In genomic region chr2:127387655-127388422, GRCh38 we compare ENCODE assay signal across 8 cellular contexts. TPM values are rescaled to one million over a fixed set of nuclear protein-coding genes. Genes with fewer than 3 reads are reported as not detected.
A peak's percentile ranks its signal among the peaks of the same experiment; 100 is the strongest.
DNase-seq lines count a peak whose midpoint lies in the region; ATAC-seq lines count a peak whose summit lies in the region.

Gene MAP3K2, minus strand, starts transcription at chr2:127387975. Its CDS starts 44,846 bp downstream, at chr2:127343129.

- peak within 1 kb of the TSS; percentile 93 for H2BK15ac ChIP-seq in mesenchymal stem cell (ENCODE audit: low read depth, poor library complexity, severe bottlenecking)

- peak within 1 kb of the TSS; percentile 51 for H2AK5ac ChIP-seq in mesenchymal stem cell (ENCODE audit: low read length, severe bottlenecking)

- H3K4me1 ChIP-seq in mesenchymal stem cell (ENCODE audit: control insufficient read depth, insufficient read depth, low read depth, low read length): peaks cover 4% of the 10 kb centered on the region

- H3K27me3 ChIP-seq in mesenchymal stem cell (ENCODE audit: control insufficient read depth in 1 of 2, insufficient read depth in 1 of 2, low read length in 2 of 2): no peaks in the 10 kb centered on the region

- no peaks in the 10 kb centered on the region for H3K9me3 ChIP-seq in mesenchymal stem cell (ENCODE audit: control insufficient read depth, low read length)

- peak within 1 kb of the TSS; percentile 94 to 100 for H3K14ac ChIP-seq in mesenchymal stem cell (ENCODE audit: low read length in 2 of 2)

- peak within 1 kb of the TSS in 1 of 2 experiments; percentile 77 for H2BK12ac ChIP-seq in mesenchymal stem cell (ENCODE audit: low read length in 2 of 2)

- H2AFZ ChIP-seq in mesenchymal stem cell (ENCODE audit: low read depth, low read length): peak within 1 kb of the TSS; percentile 71

- H3K4me3 Mint-ChIP-seq in effector memory CD8-positive, alpha-beta T cell: peak within 1 kb of the TSS; percentile 84 to 91

- H4K8ac ChIP-seq in mesenchymal stem cell (ENCODE audit: low read length): peak within 1 kb of the TSS; percentile 96

- peak within 1 kb of the TSS; percentile 98 to 99 for H3K18ac ChIP-seq in mesenchymal stem cell (ENCODE audit: low read depth in 1 of 2, low read length in 2 of 2)

- peak within 1 kb of the TSS; percentile 97 for H2BK5ac ChIP-seq in mesenchymal stem cell (ENCODE audit: low read depth, low read length, poor library complexity, severe bottlenecking)

- peaks cover 40% of the 10 kb centered on the region for H3K36me3 Mint-ChIP-seq in effector memory CD8-positive, alpha-beta T cell (ENCODE audit: insufficient read depth)

- H3K36me3 ChIP-seq in mesenchymal stem cell (ENCODE audit: control insufficient read depth in 1 of 2, insufficient read depth in 2 of 2, low read depth in 1 of 2, low read length in 2 of 2): no peaks in the 10 kb centered on the region

- H3K23ac ChIP-seq in mesenchymal stem cell (ENCODE audit: low read length in 2 of 2): peak within 1 kb of the TSS in 1 of 2 experiments; percentile 99

- H3K4me2 ChIP-seq in mesenchymal stem cell (ENCODE audit: low read length, poor library complexity, severe bottlenecking): peak within 1 kb of the TSS; percentile 92

- DNase-seq in CMK (ENCODE audit: low read depth) (peak; percentile 56), HS-27A (ENCODE audit: low read depth) (peak; percentile 80), NOMO-1 (lab: John Stamatoyannopoulos, UW; ENCODE audit: unreplicated experiment in 2 of 2) (peak; percentile 74 to 91), mesenchymal stem cell (peak; percentile 91)
- DNase-seq in activated CD8-positive, alpha-beta memory T cell treated with anti-CD3 and anti-CD28 coated beads for 48 hours (ENCODE audit: low read depth in 2 of 3, low spot score in 2 of 3): peak; percentile 92 to 96 (median 92)
- peak; percentile 89 to 95 (median 91) for DNase-seq in effector memory CD8-positive, alpha-beta T cell
- DNase-seq in stimulated activated CD8-positive, alpha-beta memory T cell treated with anti-CD3 and anti-CD28 coated beads, Interleukin-12 subunit alpha, Interleukin-12 subunit beta, amount 100 ng/mL, for 24 hours (ENCODE audit: extremely low read depth): peak; percentile 91

- H3K27me3 Mint-ChIP-seq in effector memory CD8-positive, alpha-beta T cell: no peaks in the 10 kb centered on the region

- H3K4ac ChIP-seq in mesenchymal stem cell (ENCODE audit: low read depth in 1 of 2, low read length in 2 of 2): peak within 1 kb of the TSS; percentile 96 to 99

- H3K9ac ChIP-seq in mesenchymal stem cell (ENCODE audit: low read length): peak within 1 kb of the TSS; percentile 97

- peak within 1 kb of the TSS; percentile 92 to 99 for H3K4me3 ChIP-seq in mesenchymal stem cell (ENCODE audit: insufficient read depth in 1 of 2, low read depth in 1 of 2, low read length in 2 of 2)

- peak within 1 kb of the TSS; percentile 86 for H3K27ac ChIP-seq in mesenchymal stem cell (ENCODE audit: low read length, poor library complexity, severe bottlenecking)

- H3K27ac Mint-ChIP-seq in effector memory CD8-positive, alpha-beta T cell: peak within 1 kb of the TSS; percentile 99

- peaks cover 35 to 54% of the 10 kb centered on the region in 2 donors for H3K4me1 Mint-ChIP-seq in effector memory CD8-positive, alpha-beta T cell (ENCODE audit: low read depth in 2 of 2)

- ATAC-seq in GM19468 (IDR thresholded peaks at IDR 0.05; ENCODE audit: extremely low read depth, unreplicated experiment): peak; percentile 71
- peak; percentile 72 for ATAC-seq in effector memory CD8-positive, alpha-beta T cell (replicated peaks)

- peak within 1 kb of the TSS; percentile 97 for H4K91ac ChIP-seq in mesenchymal stem cell (ENCODE audit: low read length)

- H3K79me1 ChIP-seq in mesenchymal stem cell (replicated peaks; ENCODE audit: low read length, poor library complexity, severe bottlenecking): peaks cover 7% of the 10 kb centered on the region

- H2BK120ac ChIP-seq in mesenchymal stem cell (ENCODE audit: low read depth, low read length): peak within 1 kb of the TSS; percentile 100

- no peaks in the 10 kb centered on the region for H3K9me3 Mint-ChIP-seq in effector memory CD8-positive, alpha-beta T cell

- 1% methylated on average over 47 of the region's 100 CpGs for WGBS in mesenchymal stem cell

RNA-seq across cellular contexts. Expression of gene MAP3K2, which starts in this region (rescaled TPM):
- polyA plus RNA-seq in mesenchymal stem cell (2013, experiment 1 of 2): 19.4 TPM
- 19.7 TPM for polyA plus RNA-seq in mesenchymal stem cell (2013, experiment 2 of 2)

Comparison
In these comparisons a context has a peak if more than half of its experiments do, and no peak if none do; other contexts are left out.
1. Peak in every context shown above with its lines: DNase-seq, ATAC-seq, H3K4me3 ChIP-seq and H3K27ac ChIP-seq.